Comparison of ENCODE assay signal across 17 cellular contexts in the genomic region with DNA sequence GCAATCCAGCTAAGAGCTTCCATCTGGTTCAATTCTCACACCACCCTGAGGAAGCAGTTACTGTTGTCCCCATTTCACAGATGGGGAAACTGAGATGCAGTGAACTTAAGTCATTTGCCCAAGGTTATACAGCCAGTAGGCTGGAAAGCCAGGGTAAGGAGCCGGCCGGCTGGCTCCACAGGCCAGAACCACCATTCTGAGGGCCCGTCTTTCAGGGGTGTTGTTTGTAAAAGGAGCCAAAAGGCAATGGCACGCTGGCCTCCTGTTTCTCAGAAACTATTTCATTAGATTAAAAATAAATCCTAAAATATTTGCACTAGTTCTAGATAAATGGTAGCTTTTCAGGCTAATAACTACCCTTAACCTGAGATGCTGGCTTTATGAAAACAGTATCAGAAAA.
A peak's percentile ranks its signal among the peaks of the same experiment; 100 is the strongest.
DNase-seq lines count a peak whose midpoint lies in the region; ATAC-seq and TF ChIP-seq lines count a peak whose summit lies in the region.
"Had no signal": no experiment of that assay in that cellular context is flagged by ENCODE, and none has a peak within 500 bp of the region (broad histone marks: within the 10 kb centered on the region; RNA-seq: fewer than 3 reads in every experiment).

No MANE protein-coding gene starts in this region.

- peak overlapping the region; percentile 87 for H3K27ac Mint-ChIP-seq in activated naive CD4-positive, alpha-beta T cell treated with anti-CD3 and anti-CD28 coated beads, Interleukin-2, amount 10 ng/mL, durations not matched to agents 7 days and 5 days
- peak overlapping the region in 1 of 2 donors; percentile 59 for H3K27ac Mint-ChIP-seq in activated naive CD4-positive, alpha-beta T cell treated with anti-CD3 and anti-CD28 coated beads, Interleukin-2, amount 50 U/mL, for 72 hours
- peak overlapping the region; percentile 15 for H3K27ac Mint-ChIP-seq in activated T-helper 1 cell treated with anti-CD3 and anti-CD28 coated beads, Interleukin-12 subunit alpha, Interleukin-12 subunit beta, Interleukin-2, Interleukin-4 antibody, amounts not matched to agents 30 ng/mL and 10 ng/mL and 1 ng/mL, durations not matched to agents 14 hours and 24 hours and 36 hours
- H3K27ac Mint-ChIP-seq in mesothelial cell of epicardium: peak overlapping the region; percentile 88

- no peaks in the 10 kb centered on the region for H3K9me2 ChIP-seq in Loucy (replicated peaks; ENCODE audit: low read depth, low read length)

- H3K27ac ChIP-seq in left ventricle myocardium inferior (replicated peaks): no peak overlapping the region
- H3K27ac ChIP-seq: A549; BLaER1 treated with 17β-estradiol and CSF1 and Interleukin-3, amounts not matched to agents 10 nM and 100 nM had no signal

- no peak for ATAC-seq in activated naive CD4-positive, alpha-beta T cell treated with anti-CD3 and anti-CD28 coated beads, Interleukin-2, amount 50 U/mL, for 72 hours
- no peak for ATAC-seq in GM18502 (IDR thresholded peaks at IDR 0.05; ENCODE audit: poor library complexity, unreplicated experiment)
- ATAC-seq: A549, PC-3 had no signal

- peaks cover 51% of the 10 kb centered on the region for H3K4me1 Mint-ChIP-seq in activated naive CD4-positive, alpha-beta T cell treated with anti-CD3 and anti-CD28 coated beads, Interleukin-2, amount 10 ng/mL, durations not matched to agents 7 days and 5 days
- H3K4me1 Mint-ChIP-seq in activated T-helper 1 cell treated with anti-CD3 and anti-CD28 coated beads, Interleukin-12 subunit alpha, Interleukin-12 subunit beta, Interleukin-2, Interleukin-4 antibody, amounts not matched to agents 30 ng/mL and 10 ng/mL and 1 ng/mL, durations not matched to agents 14 hours and 24 hours and 36 hours (ENCODE audit: low read depth): peaks cover 33% of the 10 kb centered on the region
- peaks cover 60% of the 10 kb centered on the region for H3K4me1 Mint-ChIP-seq in mesothelial cell of epicardium

- H3K27me3 ChIP-seq in Loucy (ENCODE audit: insufficient read depth, low read length, poor library complexity, severe bottlenecking) (no peaks in the 10 kb centered on the region), left ventricle myocardium inferior (ENCODE audit: low read depth) (no peaks in the 10 kb centered on the region)

- no peak for DNase-seq in activated naive CD4-positive, alpha-beta T cell treated with anti-CD3 and anti-CD28 coated beads, Interleukin-2, amount 10 ng/mL, durations not matched to agents 7 days and 5 days
- no peak for DNase-seq in activated naive CD4-positive, alpha-beta T cell treated with anti-CD3 and anti-CD28 coated beads, Interleukin-2, amount 50 U/mL, for 72 hours (ENCODE audit: low spot score in 2 of 2)
- DNase-seq in activated T-helper 1 cell treated with anti-CD3 and anti-CD28 coated beads, Interleukin-12 subunit alpha, Interleukin-12 subunit beta, Interleukin-2, Interleukin-4 antibody, amounts not matched to agents 30 ng/mL and 10 ng/mL and 1 ng/mL, durations not matched to agents 14 hours and 24 hours and 36 hours (ENCODE audit: low spot score): no peak
- DNase-seq in mesothelial cell of epicardium (ENCODE audit: low spot score in 2 of 2, unreplicated experiment in 2 of 2): no peak
- DNase-seq in left ventricle myocardium inferior: no peak
- no peak for DNase-seq in MV-4-11 (lab: John Stamatoyannopoulos, UW)
- DNase-seq: DMS79, IMR-90, NCI-H187, NCI-H2107, NCI-H510A treated with DMSO at 0.1 percent for 48 hours, PC-3, RPMI8226 had no signal

- H3K4me3 ChIP-seq in Loucy (ENCODE audit: low read length, poor library complexity, severe bottlenecking) (no peak overlapping the region), left ventricle myocardium inferior (no peak overlapping the region)
- H3K4me3 ChIP-seq: A549; BLaER1 treated with 17β-estradiol and CSF1 and Interleukin-3, amounts not matched to agents 10 nM and 100 nM had no signal

- peaks cover 4% of the 10 kb centered on the region; the same call in 1 of the 2 replicates for H3F3A ChIP-seq in Loucy (ENCODE audit: low read depth)

- H3K9me3 Mint-ChIP-seq in activated naive CD4-positive, alpha-beta T cell treated with anti-CD3 and anti-CD28 coated beads, Interleukin-2, amount 10 ng/mL, durations not matched to agents 7 days and 5 days: peaks cover 8% of the 10 kb centered on the region
- H3K9me3 Mint-ChIP-seq in activated naive CD4-positive, alpha-beta T cell treated with anti-CD3 and anti-CD28 coated beads, Interleukin-2, amount 50 U/mL, for 72 hours: peaks cover 0 to 2% of the 10 kb centered on the region in 2 donors
- peaks cover 7% of the 10 kb centered on the region for H3K9me3 Mint-ChIP-seq in activated T-helper 1 cell treated with anti-CD3 and anti-CD28 coated beads, Interleukin-12 subunit alpha, Interleukin-12 subunit beta, Interleukin-2, Interleukin-4 antibody, amounts not matched to agents 30 ng/mL and 10 ng/mL and 1 ng/mL, durations not matched to agents 14 hours and 24 hours and 36 hours
- H3K9me3 Mint-ChIP-seq in mesothelial cell of epicardium: peaks cover 2% of the 10 kb centered on the region

- H3K36me3 Mint-ChIP-seq in activated naive CD4-positive, alpha-beta T cell treated with anti-CD3 and anti-CD28 coated beads, Interleukin-2, amount 10 ng/mL, durations not matched to agents 7 days and 5 days: peaks cover 15% of the 10 kb centered on the region
- H3K36me3 Mint-ChIP-seq in activated naive CD4-positive, alpha-beta T cell treated with anti-CD3 and anti-CD28 coated beads, Interleukin-2, amount 50 U/mL, for 72 hours: peaks cover 2 to 3% of the 10 kb centered on the region in 2 donors
- peaks cover 9% of the 10 kb centered on the region for H3K36me3 Mint-ChIP-seq in activated T-helper 1 cell treated with anti-CD3 and anti-CD28 coated beads, Interleukin-12 subunit alpha, Interleukin-12 subunit beta, Interleukin-2, Interleukin-4 antibody, amounts not matched to agents 30 ng/mL and 10 ng/mL and 1 ng/mL, durations not matched to agents 14 hours and 24 hours and 36 hours (ENCODE audit: low read depth)
- H3K36me3 Mint-ChIP-seq in mesothelial cell of epicardium: peaks cover 3% of the 10 kb centered on the region

- no peaks in the 10 kb centered on the region for H3K36me3 ChIP-seq in Loucy (ENCODE audit: insufficient read depth, low read length)
- H3K36me3 ChIP-seq in left ventricle myocardium inferior: no peaks in the 10 kb centered on the region

- intact Hi-C loops in activated T-helper 1 cell treated with anti-CD3 and anti-CD28 coated beads, Interleukin-12 subunit alpha, Interleukin-12 subunit beta, Interleukin-2, Interleukin-4 antibody, amounts not matched to agents 30 ng/mL and 10 ng/mL and 1 ng/mL, durations not matched to agents 14 hours and 24 hours and 36 hours (cut with micrococcal nuclease): loop anchor here (10.0 kb wide), 1 partner anchor 294 kb away; a partner anchor contains a TSS
- intact Hi-C loops in left ventricle myocardium inferior (cut with micrococcal nuclease): no loop called here

- H4K20me1 ChIP-seq in Loucy (ENCODE audit: insufficient read depth, low read length, poor library complexity, severe bottlenecking): no peaks in the 10 kb centered on the region
- H4K20me1 ChIP-seq: BLaER1 treated with 17β-estradiol and CSF1 and Interleukin-3, amounts not matched to agents 10 nM and 100 nM had no signal

- no peak overlapping the region for H3K4me3 Mint-ChIP-seq in activated naive CD4-positive, alpha-beta T cell treated with anti-CD3 and anti-CD28 coated beads, Interleukin-2, amount 10 ng/mL, durations not matched to agents 7 days and 5 days
- H3K4me3 Mint-ChIP-seq in activated T-helper 1 cell treated with anti-CD3 and anti-CD28 coated beads, Interleukin-12 subunit alpha, Interleukin-12 subunit beta, Interleukin-2, Interleukin-4 antibody, amounts not matched to agents 30 ng/mL and 10 ng/mL and 1 ng/mL, durations not matched to agents 14 hours and 24 hours and 36 hours: no peak overlapping the region
- no peak overlapping the region for H3K4me3 Mint-ChIP-seq in mesothelial cell of epicardium

- peaks cover 4% of the 10 kb centered on the region for H3K27me3 Mint-ChIP-seq in activated naive CD4-positive, alpha-beta T cell treated with anti-CD3 and anti-CD28 coated beads, Interleukin-2, amount 10 ng/mL, durations not matched to agents 7 days and 5 days
- peaks cover 4% of the 10 kb centered on the region for H3K27me3 Mint-ChIP-seq in activated T-helper 1 cell treated with anti-CD3 and anti-CD28 coated beads, Interleukin-12 subunit alpha, Interleukin-12 subunit beta, Interleukin-2, Interleukin-4 antibody, amounts not matched to agents 30 ng/mL and 10 ng/mL and 1 ng/mL, durations not matched to agents 14 hours and 24 hours and 36 hours (ENCODE audit: insufficient read depth)
- H3K27me3 Mint-ChIP-seq in mesothelial cell of epicardium (ENCODE audit: low read depth): no peaks in the 10 kb centered on the region

- H3K9ac ChIP-seq in Loucy (ENCODE audit: low read depth, low read length, poor library complexity, severe bottlenecking): no peak overlapping the region
- H3K9ac ChIP-seq: BLaER1 treated with 17β-estradiol and CSF1 and Interleukin-3, amounts not matched to agents 10 nM and 100 nM had no signal

- TF ChIP-seq CTCF in Loucy (conservative IDR thresholded peaks at IDR 0.05; ENCODE audit: low read length) (no peak), mesothelial cell of epicardium (IDR thresholded peaks at IDR 0.05; ENCODE audit: unreplicated experiment) (no peak), left ventricle myocardium inferior (IDR thresholded peaks at IDR 0.05; ENCODE audit: borderline replicate concordance) (no peak)

- H3K9me3 ChIP-seq in Loucy (ENCODE audit: insufficient read depth, low read depth, low read length): no peaks in the 10 kb centered on the region
- H3K9me3 ChIP-seq in left ventricle myocardium inferior (replicated peaks): no peaks in the 10 kb centered on the region
- H3K9me3 ChIP-seq: A549 had no signal

- peaks cover 24% of the 10 kb centered on the region for H3K4me1 ChIP-seq in Loucy (ENCODE audit: insufficient read depth, low read length, poor library complexity, severe bottlenecking)
- no peaks in the 10 kb centered on the region for H3K4me1 ChIP-seq in left ventricle myocardium inferior
- H3K4me1 ChIP-seq: A549 had no signal

- peak overlapping the region; percentile 75 for H3K4me2 ChIP-seq in Loucy (ENCODE audit: low read depth, low read length, poor library complexity, severe bottlenecking)
- H3K4me2 ChIP-seq: A549 had no signal

- H2AFZ ChIP-seq in Loucy (ENCODE audit: low read length): 0 out of 2 replicates have a peak overlapping the region, but pooled peaks have one; percentile 31

- CTCF ChIA-PET in activated naive CD4-positive, alpha-beta T cell treated with anti-CD3 and anti-CD28 coated beads, Interleukin-2, amount 10 ng/mL, durations not matched to agents 7 days and 5 days (lab: Charles Lee): no interaction called here

- H3K79me2 ChIP-seq in Loucy (ENCODE audit: insufficient read depth, low read length): no peaks in the 10 kb centered on the region
